In genomic region chr14:30690487-30691355, GRCh38 we compare ENCODE assay signal across 8 cellular contexts.
A peak's percentile ranks its signal among the peaks of the same experiment; 100 is the strongest.
DNase-seq lines count a peak whose midpoint lies in the region; ATAC-seq, FAIRE-seq and TF ChIP-seq lines count a peak whose summit lies in the region.
"Not testable (repeated sequence)": the region's sequence is repeated elsewhere in the genome, so short reads cannot be mapped to it uniquely, and the experiment has no call there.

No MANE protein-coding gene starts in this region.

- H3K27ac Mint-ChIP-seq in activated CD8-positive, alpha-beta memory T cell treated with anti-CD3 and anti-CD28 coated beads, Interleukin-2, amount 10 ng/mL, durations not matched to agents 7 days and 5 days = peak overlapping the region; percentile 67

- not testable (repeated sequence) for H3K4me1 Mint-ChIP-seq in activated CD8-positive, alpha-beta memory T cell treated with anti-CD3 and anti-CD28 coated beads, Interleukin-2, amount 10 ng/mL, durations not matched to agents 7 days and 5 days

- 35 to 47% methylated on average over 17 to 20 of the region's 28 CpGs for WGBS in heart right ventricle, 2 donors
- WGBS in mesodermal cell (ENCODE audit: insufficient coverage in 2 of 2), 2 experiments = 60 to 71% methylated on average over 2 to 6 of the region's 28 CpGs
- WGBS in small intestine, 3 donors = 20 to 57% (median 55%) methylated on average over 14 to 22 of the region's 28 CpGs

- not testable (repeated sequence) for H3K27me3 ChIP-seq in heart right ventricle; small intestine (ENCODE audit: control insufficient read depth in 2 of 2, insufficient read depth in 2 of 2, low read length in 2 of 2)

- CTCF ChIA-PET in HEK293 (lab: Yijun Ruan, JAX) = interaction anchor here (1.0 kb wide), 1 partner anchor 61 kb away, joined by 3 read pairs; no protein-coding TSS in a partner anchor
- CTCF ChIA-PET in activated CD8-positive, alpha-beta memory T cell treated with anti-CD3 and anti-CD28 coated beads, Interleukin-2, amount 10 ng/mL, durations not matched to agents 7 days and 5 days (lab: Charles Lee) = not testable (repeated sequence)

- peak; percentile 6 for ATAC-seq in activated CD8-positive, alpha-beta memory T cell treated with anti-CD3 and anti-CD28 coated beads, Interleukin-2, amount 10 ng/mL, durations not matched to agents 7 days and 5 days
- ATAC-seq in heart right ventricle = not testable (repeated sequence)

- H3K36me3 Mint-ChIP-seq in activated CD8-positive, alpha-beta memory T cell treated with anti-CD3 and anti-CD28 coated beads, Interleukin-2, amount 10 ng/mL, durations not matched to agents 7 days and 5 days = not testable (repeated sequence)

- not testable (repeated sequence) for H3K9me3 Mint-ChIP-seq in activated CD8-positive, alpha-beta memory T cell treated with anti-CD3 and anti-CD28 coated beads, Interleukin-2, amount 10 ng/mL, durations not matched to agents 7 days and 5 days (ENCODE audit: low read depth)

- not testable (repeated sequence) for FAIRE-seq in small intestine (lab: Jason Lieb, UNC)

- POLR2A ChIA-PET in HEK293 (lab: Yijun Ruan, JAX) = interaction anchor here (1.0 kb wide), 1 partner anchor 69 kb away, joined by 3 read pairs; no protein-coding TSS in a partner anchor

- DNase-seq in NCI-H748 (lab: John Stamatoyannopoulos, UW; ENCODE audit: unreplicated experiment) = peak; percentile 37
- DNase-seq in activated CD8-positive, alpha-beta memory T cell treated with anti-CD3 and anti-CD28 coated beads, Interleukin-2, amount 10 ng/mL, durations not matched to agents 7 days and 5 days = peak; percentile 66
- DNase-seq in central memory CD4-positive, alpha-beta T cell = peak; percentile 70
- peak in 1 of 2 donors; percentile 12 for DNase-seq in heart right ventricle
- DNase-seq in small intestine = peak; percentile 40

- H3K27me3 Mint-ChIP-seq in activated CD8-positive, alpha-beta memory T cell treated with anti-CD3 and anti-CD28 coated beads, Interleukin-2, amount 10 ng/mL, durations not matched to agents 7 days and 5 days = not testable (repeated sequence)

- peak overlapping the region; percentile 56 for H3K4me3 Mint-ChIP-seq in activated CD8-positive, alpha-beta memory T cell treated with anti-CD3 and anti-CD28 coated beads, Interleukin-2, amount 10 ng/mL, durations not matched to agents 7 days and 5 days

- peak overlapping the region; percentile 75 for H3K27ac ChIP-seq in 22Rv1
- peak overlapping the region; percentile 62 for H3K27ac ChIP-seq in HEK293 (ENCODE audit: extremely low read depth, low read depth, low read length)
- H3K27ac ChIP-seq in heart right ventricle = peak overlapping the region in 4 of 10 donors; percentile 6 to 49 (median 17)
- peak overlapping the region; percentile 79 for H3K27ac ChIP-seq in mesodermal cell (ENCODE audit: low read depth, low read length, severe bottlenecking)
- H3K27ac ChIP-seq in small intestine (ENCODE audit: low read depth in 1 of 2, low read length in 1 of 2) = not testable (repeated sequence)

- intact Hi-C loops in heart right ventricle (cut with DNase I) = not testable (repeated sequence)

- H3K4me3 ChIP-seq in HEK293 (ENCODE audit: low read depth, low read length) = peak overlapping the region; percentile 46
- H3K4me3 ChIP-seq in heart right ventricle = peak overlapping the region in 7 of 10 donors; percentile 5 to 49 (median 40)
- H3K4me3 ChIP-seq in mesodermal cell (ENCODE audit: extremely low read depth, insufficient read depth, low read length, poor library complexity, severe bottlenecking) = peak overlapping the region; percentile 16
- H3K4me3 ChIP-seq in small intestine (ENCODE audit: low read depth in 1 of 2, low read length in 2 of 2) = not testable (repeated sequence)

- H3K9me3 ChIP-seq in HEK293 (ENCODE audit: control insufficient read depth, insufficient read depth, low read depth, low read length); heart right ventricle; mesodermal cell (ENCODE audit: control insufficient read depth, low read length); small intestine (ENCODE audit: control insufficient read depth, low read depth): not testable (repeated sequence)

- H3K4me1 ChIP-seq in HEK293 (ENCODE audit: control insufficient read depth, insufficient read depth, low read length); heart right ventricle; mesodermal cell (ENCODE audit: control insufficient read depth, insufficient read depth, low read length, poor library complexity, severe bottlenecking); small intestine (ENCODE audit: control insufficient read depth in 2 of 2, insufficient read depth in 1 of 2, low read depth in 1 of 2, low read length in 1 of 2): not testable (repeated sequence)

- TF ChIP-seq CTCF in 22Rv1 (IDR thresholded peaks at IDR 0.05) (peak; percentile 65), HEK293 (tag by site-specific recombination; IDR thresholded peaks at IDR 0.05) (peak; percentile 51; the same call in 1 of the 2 replicates), heart right ventricle (IDR thresholded peaks at IDR 0.05) (peak in 6 of 9 donors; percentile 5 to 47 (median 35))

- not testable (repeated sequence) for H3K36me3 ChIP-seq in HEK293 (ENCODE audit: control insufficient read depth in 2 of 2, insufficient read depth in 1 of 2, low read length in 2 of 2); small intestine (ENCODE audit: control insufficient read depth in 2 of 2, insufficient read depth in 2 of 2, low read length in 2 of 2)
- H3K36me3 ChIP-seq in heart right ventricle (peaks cover 0 to 22% (median 5%) of the 10 kb centered on the region in 9 donors), mesodermal cell (ENCODE audit: control insufficient read depth, insufficient read depth, low read length) (peaks cover 12% of the 10 kb centered on the region)

TF ChIP-seq in HEK293, 187 proteins besides CTCF, POLR2A, EP300 and RAD21 (continues in another document):
- TF ChIP-seq ZNF341 (tag by site-specific recombination; IDR thresholded peaks at IDR 0.05; ENCODE audit: low read depth) (peak; percentile 68), ZNF692 (tag by site-specific recombination; IDR thresholded peaks at IDR 0.05) (0 out of 2 replicates have a peak, but pooled peaks have one; percentile 46), ZNF335 (tag by site-specific recombination; conservative IDR thresholded peaks at IDR 0.05) (peak; percentile 70), EGR2 (tag by site-specific recombination; IDR thresholded peaks at IDR 0.05; ENCODE audit: low read depth) (peak; percentile 50; the same call in 1 of the 2 replicates), PRDM10 (tag by site-specific recombination; IDR thresholded peaks at IDR 0.05) (peak; percentile 46; the same call in 1 of the 2 replicates), PATZ1 (tag by site-specific recombination; IDR thresholded peaks at IDR 0.05) (peak; percentile 36; the same call in 1 of the 2 replicates)
